In the genomic region with DNA sequence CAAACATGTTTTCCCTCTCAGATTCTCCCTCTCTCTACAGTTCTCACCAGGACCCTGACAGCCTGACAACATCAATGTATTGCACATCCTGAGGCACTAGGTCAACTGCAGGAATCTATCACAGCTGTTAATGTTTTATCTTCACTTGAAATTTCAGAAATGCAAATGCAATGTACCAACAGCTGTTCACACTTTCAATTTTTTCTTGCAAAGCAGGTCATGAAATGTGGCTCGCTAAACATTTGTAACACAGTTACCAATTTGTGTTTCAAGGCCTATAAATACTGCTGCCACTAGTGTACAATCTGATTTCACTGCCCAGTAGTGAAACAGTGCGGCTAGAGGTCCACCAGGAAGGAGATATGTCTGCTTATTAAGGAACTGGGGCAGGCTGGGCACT, we compare ENCODE assay signal across 13 cellular contexts.
DNase-seq lines count a peak whose midpoint lies in the region; ATAC-seq, FAIRE-seq and TF ChIP-seq lines count a peak whose summit lies in the region.
"Had no signal": no experiment of that assay in that cellular context is flagged by ENCODE, and none has a peak within 500 bp of the region (broad histone marks: within the 10 kb centered on the region; RNA-seq: fewer than 3 reads in every experiment).

No MANE protein-coding gene starts in this region.

- no peaks in the 10 kb centered on the region for H3K4me1 Mint-ChIP-seq in activated naive CD8-positive, alpha-beta T cell treated with anti-CD3 and anti-CD28 coated beads, Interleukin-2, amount 50 U/mL, for 24 hours
- H3K4me1 Mint-ChIP-seq: memory B cell; stimulated activated naive B cell treated with anti-CD40 and anti-IgM and Interleukin-4, amounts not matched to agents 10 μg/mL and 1 μg/mL and 100 μg/mL, for 72 hours had no signal

- no peaks in the 10 kb centered on the region for H3K27me3 ChIP-seq in Karpas-422 (ENCODE audit: low read length)
- H3K27me3 ChIP-seq: esophagus muscularis mucosa had no signal

- no peaks in the 10 kb centered on the region for H3K27me3 Mint-ChIP-seq in activated naive CD8-positive, alpha-beta T cell treated with anti-CD3 and anti-CD28 coated beads, Interleukin-2, amount 50 U/mL, for 24 hours
- H3K27me3 Mint-ChIP-seq: memory B cell; stimulated activated naive B cell treated with anti-CD40 and anti-IgM and Interleukin-4, amounts not matched to agents 10 μg/mL and 1 μg/mL and 100 μg/mL, for 72 hours had no signal

- no peak overlapping the region for H3K4me2 ChIP-seq in Karpas-422 (ENCODE audit: low read depth, low read length, poor library complexity, severe bottlenecking)

- no peaks in the 10 kb centered on the region for H3K9me3 ChIP-seq in Karpas-422 (ENCODE audit: low read length)
- H3K9me3 ChIP-seq: esophagus muscularis mucosa had no signal

- peaks cover 2% of the 10 kb centered on the region for H3K36me3 Mint-ChIP-seq in activated naive CD8-positive, alpha-beta T cell treated with anti-CD3 and anti-CD28 coated beads, Interleukin-2, amount 50 U/mL, for 24 hours (ENCODE audit: low read depth)

- H3K27ac Mint-ChIP-seq in activated naive CD8-positive, alpha-beta T cell treated with anti-CD3 and anti-CD28 coated beads, Interleukin-2, amount 50 U/mL, for 24 hours: no peak overlapping the region
- H3K27ac Mint-ChIP-seq: memory B cell; stimulated activated naive B cell treated with anti-CD40 and anti-IgM and Interleukin-4, amounts not matched to agents 10 μg/mL and 1 μg/mL and 100 μg/mL, for 72 hours had no signal

- no peaks in the 10 kb centered on the region for H3K9me3 Mint-ChIP-seq in activated naive CD8-positive, alpha-beta T cell treated with anti-CD3 and anti-CD28 coated beads, Interleukin-2, amount 50 U/mL, for 24 hours
- H3K9me3 Mint-ChIP-seq: memory B cell; stimulated activated naive B cell treated with anti-CD40 and anti-IgM and Interleukin-4, amounts not matched to agents 10 μg/mL and 1 μg/mL and 100 μg/mL, for 72 hours had no signal

- H3K9ac ChIP-seq in Karpas-422 (ENCODE audit: low read length): no peak overlapping the region

- H2AFZ ChIP-seq in Karpas-422 (ENCODE audit: low read length): no peak overlapping the region

- no peak overlapping the region for H3K4me3 Mint-ChIP-seq in activated naive CD8-positive, alpha-beta T cell treated with anti-CD3 and anti-CD28 coated beads, Interleukin-2, amount 50 U/mL, for 24 hours
- H3K4me3 Mint-ChIP-seq: memory B cell; stimulated activated naive B cell treated with anti-CD40 and anti-IgM and Interleukin-4, amounts not matched to agents 10 μg/mL and 1 μg/mL and 100 μg/mL, for 72 hours had no signal

- no peaks in the 10 kb centered on the region for H4K20me1 ChIP-seq in Karpas-422 (ENCODE audit: insufficient read depth, low read depth, low read length)

- no peaks in the 10 kb centered on the region for H3K9me2 ChIP-seq in Karpas-422 (replicated peaks; ENCODE audit: insufficient read depth, low read length)

- TF ChIP-seq POLR2A in GM12892 (IDR thresholded peaks at IDR 0.05; ENCODE audit: low read depth, low read length): no peak

- no peaks in the 10 kb centered on the region for H3K36me3 ChIP-seq in Karpas-422 (ENCODE audit: insufficient read depth, low read length)
- H3K36me3 ChIP-seq: esophagus muscularis mucosa had no signal

- H3K4me1 ChIP-seq in Karpas-422 (ENCODE audit: low read length): no peaks in the 10 kb centered on the region

- FAIRE-seq in GM12892 (lab: Jason Lieb, UNC): peak; percentile 17

- H3K79me2 ChIP-seq in Karpas-422 (ENCODE audit: low read length): no peaks in the 10 kb centered on the region

- H3K27ac ChIP-seq in Karpas-422 (ENCODE audit: low read length): no peak overlapping the region
- H3K27ac ChIP-seq: esophagus muscularis mucosa had no signal

- DNase-seq in GM12892 (ENCODE audit: insufficient read length) (no peak), Karpas-422 (peak; percentile 11), SHP77 treated with DMSO at 0.1 percent for 48 hours (lab: John Stamatoyannopoulos, UW) (no peak), SW480 (ENCODE audit: low spot score) (no peak)
- DNase-seq in stimulated activated CD4-positive, alpha-beta T cell treated with anti-CD3 and anti-CD28 coated beads, Interleukin-2, amount 100 ng/mL, for 24 hours: no peak
- DNase-seq in activated naive CD8-positive, alpha-beta T cell treated with anti-CD3 and anti-CD28 coated beads, Interleukin-2, amount 50 U/mL, for 24 hours: no peak
- DNase-seq: activated naive CD4-positive, alpha-beta T cell treated with anti-CD3 and anti-CD28 coated beads, Interleukin-2, amount 50 U/mL, for 16 hours; NCI-H1105 treated with DMSO at 0.1 percent for 48 hours; stimulated activated naive B cell treated with anti-CD40 and anti-IgM and Interleukin-4, amounts not matched to agents 10 μg/mL and 1 μg/mL and 100 μg/mL, for 72 hours had no signal

- no peak overlapping the region for H3K4me3 ChIP-seq in Karpas-422 (ENCODE audit: low read length)
- H3K4me3 ChIP-seq: esophagus muscularis mucosa had no signal

- ATAC-seq in GM19452 (IDR thresholded peaks at IDR 0.05; ENCODE audit: unreplicated experiment) (peak; percentile 87), HG02970 (IDR thresholded peaks at IDR 0.05; ENCODE audit: low FRiP score, unreplicated experiment) (peak; percentile 68)
- ATAC-seq in activated naive CD8-positive, alpha-beta T cell treated with anti-CD3 and anti-CD28 coated beads, Interleukin-2, amount 50 U/mL, for 24 hours: no peak
- ATAC-seq: stimulated activated naive B cell treated with anti-CD40 and anti-IgM and Interleukin-4, amounts not matched to agents 10 μg/mL and 1 μg/mL and 100 μg/mL, for 72 hours had no signal
